27 cellular contexts compared by ENCODE assay signal in genomic region chr19:49682274-49682673, GRCh38. TPM values are rescaled to one million over a fixed set of nuclear protein-coding genes. Genes with fewer than 3 reads are reported as not detected.
DNase-seq lines count a peak whose midpoint lies in the region; ATAC-seq and TF ChIP-seq lines count a peak whose summit lies in the region.
"Had no signal": no experiment of that assay in that cellular context is flagged by ENCODE, and none has a peak within 500 bp of the region (broad histone marks: within the 10 kb centered on the region; RNA-seq: fewer than 3 reads in every experiment).

No MANE protein-coding gene starts in this region.

- WGBS in heart left ventricle, 4 donors: 84 to 95% (median 91%) methylated on average over 8 of the region's 8 CpGs

- peak overlapping the region; percentile 51 for H3K27ac Mint-ChIP-seq in activated CD4-positive, alpha-beta memory T cell treated with anti-CD3 and anti-CD28 coated beads for 36 hours
- H3K27ac Mint-ChIP-seq in stimulated activated effector memory CD8-positive, alpha-beta T cell treated with anti-CD3 and anti-CD28 coated beads, Interleukin-12 subunit alpha, Interleukin-12 subunit beta, amount 100 ng/mL, for 72 hours: no peak overlapping the region
- H3K27ac Mint-ChIP-seq: activated CD4-positive, alpha-beta T cell treated with anti-CD3 and anti-CD28 coated beads for 36 hours; activated T-helper 1 cell treated with anti-CD3 and anti-CD28 coated beads, Interleukin-12 subunit alpha, Interleukin-12 subunit beta, Interleukin-2, Interleukin-4 antibody, amounts not matched to agents 30 ng/mL and 10 ng/mL and 1 ng/mL, durations not matched to agents 14 hours and 24 hours and 36 hours; HFFc6; stimulated activated naive B cell treated with anti-CD40 and anti-IgM and Interleukin-4, amounts not matched to agents 10 μg/mL and 1 μg/mL and 100 μg/mL, for 72 hours had no signal

- H3K36me3 Mint-ChIP-seq in activated CD4-positive, alpha-beta memory T cell treated with anti-CD3 and anti-CD28 coated beads for 36 hours: peaks cover 43% of the 10 kb centered on the region
- peaks cover 94% of the 10 kb centered on the region for H3K36me3 Mint-ChIP-seq in stimulated activated effector memory CD8-positive, alpha-beta T cell treated with anti-CD3 and anti-CD28 coated beads, Interleukin-12 subunit alpha, Interleukin-12 subunit beta, amount 100 ng/mL, for 72 hours

- no peaks in the 10 kb centered on the region for H3K9me3 ChIP-seq in heart left ventricle
- H3K9me3 ChIP-seq: Peyer's patch, thoracic aorta had no signal

- H3K36me3 ChIP-seq in heart left ventricle: peaks cover 0 to 64% (median 59%) of the 10 kb centered on the region in 9 donors

- no peak for TF ChIP-seq CTCF in heart left ventricle (IDR thresholded peaks at IDR 0.05)
- TF ChIP-seq CTCF in fibroblast of mammary gland (conservative IDR thresholded peaks at IDR 0.05; ENCODE audit: control insufficient read depth, insufficient read depth, low read depth, low read length): no peak

- TF ChIP-seq POLR2A in heart left ventricle (IDR thresholded peaks at IDR 0.05): no peak

- no peaks in the 10 kb centered on the region for H3K27me3 ChIP-seq in heart left ventricle
- H3K27me3 ChIP-seq: Peyer's patch had no signal

- H3K4me3 ChIP-seq in heart left ventricle: no peak overlapping the region
- no peak overlapping the region for H3K4me3 ChIP-seq in fibroblast of mammary gland (ENCODE audit: control insufficient read depth, low read depth, low read length)
- H3K4me3 ChIP-seq: Peyer's patch, SK-N-MC, thoracic aorta had no signal

- peak; percentile 13 for DNase-seq in left ventricle myocardium superior
- no peak for DNase-seq in heart left ventricle
- no peak for DNase-seq in activated CD4-positive, alpha-beta memory T cell treated with anti-CD3 and anti-CD28 coated beads for 36 hours
- DNase-seq in fibroblast of mammary gland (ENCODE audit: low read depth): peak; percentile 66
- no peak for DNase-seq in stimulated activated effector memory CD8-positive, alpha-beta T cell treated with anti-CD3 and anti-CD28 coated beads, Interleukin-12 subunit alpha, Interleukin-12 subunit beta, amount 100 ng/mL, for 72 hours (ENCODE audit: low spot score in 2 of 2)
- no peak for DNase-seq in SK-N-DZ (ENCODE audit: low spot score)
- no peak for DNase-seq in dedifferentiated amniotic fluid mesenchymal stem cell (ENCODE audit: extremely low spot score)
- DNase-seq: activated CD4-positive, alpha-beta T cell treated with anti-CD3 and anti-CD28 coated beads for 36 hours; activated naive CD4-positive, alpha-beta T cell treated with anti-CD3 and anti-CD28 coated beads, Interleukin-2, amount 50 U/mL, for 16 hours; C1 segment of cervical spinal cord; Calu3; central memory CD4-positive, alpha-beta T cell; dermis blood vessel endothelial cell; DND-41; foreskin melanocyte; HFFc6; left cardiac atrium; NCI-H1694 treated with DMSO at 0.1 percent for 48 hours; NCI-H526 treated with DMSO at 0.1 percent for 48 hours; Peyer's patch; stimulated activated CD4-positive, alpha-beta T cell treated with anti-CD3 and anti-CD28 coated beads, Interleukin-4, amount 100 ng/mL, for 1 hour; stimulated activated naive B cell treated with anti-CD40 and anti-IgM and Interleukin-4, amounts not matched to agents 10 μg/mL and 1 μg/mL and 100 μg/mL, for 72 hours; T-helper 2 cell had no signal

- ATAC-seq in left ventricle myocardium superior (no peak), heart left ventricle (no peak), GM18517 (IDR thresholded peaks at IDR 0.05; ENCODE audit: unreplicated experiment) (no peak)
- ATAC-seq in stimulated activated effector memory CD8-positive, alpha-beta T cell treated with anti-CD3 and anti-CD28 coated beads, Interleukin-12 subunit alpha, Interleukin-12 subunit beta, amount 100 ng/mL, for 72 hours: no peak
- ATAC-seq: activated CD4-positive, alpha-beta T cell treated with anti-CD3 and anti-CD28 coated beads for 36 hours; left cardiac atrium; stimulated activated naive B cell treated with anti-CD40 and anti-IgM and Interleukin-4, amounts not matched to agents 10 μg/mL and 1 μg/mL and 100 μg/mL, for 72 hours had no signal

- peaks cover 0 to 61% (median 36%) of the 10 kb centered on the region in 12 donors for H3K4me1 ChIP-seq in heart left ventricle

- no peak overlapping the region for H3K27ac ChIP-seq in heart left ventricle
- H3K27ac ChIP-seq: Peyer's patch, SK-N-MC, thoracic aorta had no signal

- no peak overlapping the region for H3K4me3 Mint-ChIP-seq in activated CD4-positive, alpha-beta memory T cell treated with anti-CD3 and anti-CD28 coated beads for 36 hours
- peak overlapping the region; percentile 19 for H3K4me3 Mint-ChIP-seq in stimulated activated effector memory CD8-positive, alpha-beta T cell treated with anti-CD3 and anti-CD28 coated beads, Interleukin-12 subunit alpha, Interleukin-12 subunit beta, amount 100 ng/mL, for 72 hours
- H3K4me3 Mint-ChIP-seq: activated CD4-positive, alpha-beta T cell treated with anti-CD3 and anti-CD28 coated beads for 36 hours; activated T-helper 1 cell treated with anti-CD3 and anti-CD28 coated beads, Interleukin-12 subunit alpha, Interleukin-12 subunit beta, Interleukin-2, Interleukin-4 antibody, amounts not matched to agents 30 ng/mL and 10 ng/mL and 1 ng/mL, durations not matched to agents 14 hours and 24 hours and 36 hours; HFFc6; stimulated activated naive B cell treated with anti-CD40 and anti-IgM and Interleukin-4, amounts not matched to agents 10 μg/mL and 1 μg/mL and 100 μg/mL, for 72 hours had no signal

- POLR2A ChIA-PET in activated CD4-positive, alpha-beta memory T cell treated with anti-CD3 and anti-CD28 coated beads for 36 hours (lab: Charles Lee): no interaction called here

- H3K4me1 Mint-ChIP-seq in activated CD4-positive, alpha-beta memory T cell treated with anti-CD3 and anti-CD28 coated beads for 36 hours (ENCODE audit: low read depth): peaks cover 37% of the 10 kb centered on the region
- H3K4me1 Mint-ChIP-seq in stimulated activated effector memory CD8-positive, alpha-beta T cell treated with anti-CD3 and anti-CD28 coated beads, Interleukin-12 subunit alpha, Interleukin-12 subunit beta, amount 100 ng/mL, for 72 hours: peaks cover 59% of the 10 kb centered on the region

- CTCF ChIA-PET in activated CD4-positive, alpha-beta memory T cell treated with anti-CD3 and anti-CD28 coated beads for 36 hours (lab: Charles Lee): interaction anchor here (1.9 to 2.2 kb wide), 2 partner anchors 10 to 134 kb away, joined by 4 to 12 read pairs; no protein-coding TSS in a partner anchor

- intact Hi-C loops in left ventricle myocardium superior (cut with micrococcal nuclease) (no loop called here), heart left ventricle (cut with DNase I) (loop anchor here in 1 of 10 donors (10.0 kb wide), 1 partner anchor 287 kb away; no protein-coding TSS in a partner anchor)
- intact Hi-C loops in activated CD4-positive, alpha-beta memory T cell treated with anti-CD3 and anti-CD28 coated beads for 36 hours (cut with micrococcal nuclease): no loop called here

- H3K27me3 Mint-ChIP-seq in activated CD4-positive, alpha-beta memory T cell treated with anti-CD3 and anti-CD28 coated beads for 36 hours: no peaks in the 10 kb centered on the region
- H3K27me3 Mint-ChIP-seq: activated CD4-positive, alpha-beta T cell treated with anti-CD3 and anti-CD28 coated beads for 36 hours; stimulated activated naive B cell treated with anti-CD40 and anti-IgM and Interleukin-4, amounts not matched to agents 10 μg/mL and 1 μg/mL and 100 μg/mL, for 72 hours had no signal

- no peaks in the 10 kb centered on the region for H3K9me3 Mint-ChIP-seq in activated CD4-positive, alpha-beta memory T cell treated with anti-CD3 and anti-CD28 coated beads for 36 hours
- H3K9me3 Mint-ChIP-seq in stimulated activated effector memory CD8-positive, alpha-beta T cell treated with anti-CD3 and anti-CD28 coated beads, Interleukin-12 subunit alpha, Interleukin-12 subunit beta, amount 100 ng/mL, for 72 hours: no peaks in the 10 kb centered on the region
- H3K9me3 Mint-ChIP-seq: activated T-helper 1 cell treated with anti-CD3 and anti-CD28 coated beads, Interleukin-12 subunit alpha, Interleukin-12 subunit beta, Interleukin-2, Interleukin-4 antibody, amounts not matched to agents 30 ng/mL and 10 ng/mL and 1 ng/mL, durations not matched to agents 14 hours and 24 hours and 36 hours; HFFc6; stimulated activated naive B cell treated with anti-CD40 and anti-IgM and Interleukin-4, amounts not matched to agents 10 μg/mL and 1 μg/mL and 100 μg/mL, for 72 hours had no signal

RNA-seq across cellular contexts. Expression of gene PRMT1, which starts 5.2 kb away (rescaled TPM):
- total RNA-seq in left ventricle myocardium superior (130 TPM), heart left ventricle (100 to 1,000 TPM; 106 to 170 (median 124) TPM)
- polyA plus RNA-seq in heart left ventricle: 100 to 1,000 TPM; 113 to 283 TPM
- 100 to 1,000 TPM; 315 to 325 TPM for total RNA-seq in activated CD4-positive, alpha-beta memory T cell treated with anti-CD3 and anti-CD28 coated beads for 36 hours
- polyA plus RNA-seq in SK-N-DZ (2014; cell fraction: cytosol; rRNA removed): 454 and 480 TPM in 2 replicates
- polyA plus RNA-seq in SK-N-DZ (2014; cell fraction: nucleus; rRNA removed): 349 and 359 TPM in 2 replicates

RNA-seq across cellular contexts. Expression of gene ADM5, which starts 7.1 kb away (rescaled TPM):
- total RNA-seq in left ventricle myocardium superior (0.87 TPM), heart left ventricle (1 to 10 TPM in 1 of 9 donors, under 1 TPM in 7, not detected in 1; 0.14 to 1.6 (median 0.48) TPM)
- polyA plus RNA-seq in heart left ventricle: under 1 TPM; 0.58 to 0.76 TPM
- 1 to 10 TPM; 2.9 to 3.0 TPM for total RNA-seq in activated CD4-positive, alpha-beta memory T cell treated with anti-CD3 and anti-CD28 coated beads for 36 hours
- 5.0 and 5.4 TPM in 2 replicates for polyA plus RNA-seq in SK-N-DZ (2014; cell fraction: cytosol; rRNA removed)
- polyA plus RNA-seq in SK-N-DZ (2014; cell fraction: nucleus; rRNA removed): 48.1 and 54.9 TPM in 2 replicates

RNA-seq across cellular contexts. Expression of gene CPT1C, which starts 8.6 kb away (rescaled TPM):
- 3.1 TPM for total RNA-seq in left ventricle myocardium superior
- 1 to 10 TPM in 8 of 9 donors, under 1 TPM in 1; 1.00 to 6.0 (median 2.2) TPM for total RNA-seq in heart left ventricle
- 1 to 10 TPM; 3.0 to 3.1 TPM for polyA plus RNA-seq in heart left ventricle
- total RNA-seq in activated CD4-positive, alpha-beta memory T cell treated with anti-CD3 and anti-CD28 coated beads for 36 hours: 1 to 10 TPM; 1.4 to 1.6 TPM
- polyA plus RNA-seq in SK-N-DZ (2014; cell fraction: cytosol; rRNA removed): 28.3 and 32.8 TPM in 2 replicates
- 148 and 189 TPM in 2 replicates for polyA plus RNA-seq in SK-N-DZ (2014; cell fraction: nucleus; rRNA removed)

RNA-seq across cellular contexts. Expression of gene BCL2L12, which starts 16.5 kb away (rescaled TPM):
- total RNA-seq in left ventricle myocardium superior (11.5 TPM), heart left ventricle (10 to 100 TPM in 5 of 9 donors, 1 to 10 TPM in 4; 5.9 to 15.9 (median 10.0) TPM)
- 10 to 100 TPM; 14.2 to 18.6 TPM for polyA plus RNA-seq in heart left ventricle
- 10 to 100 TPM; 87.2 to 89.1 TPM for total RNA-seq in activated CD4-positive, alpha-beta memory T cell treated with anti-CD3 and anti-CD28 coated beads for 36 hours
- polyA plus RNA-seq in SK-N-DZ (2014; cell fraction: cytosol; rRNA removed): 3.4 and 4.0 TPM in 2 replicates
- polyA plus RNA-seq in SK-N-DZ (2014; cell fraction: nucleus; rRNA removed): 3.1 and 6.2 TPM in 2 replicates

RNA-seq across cellular contexts. Expression of gene IRF3, which starts 16.6 kb away (rescaled TPM):
- total RNA-seq in left ventricle myocardium superior (40.6 TPM), heart left ventricle (10 to 100 TPM; 23.1 to 55.7 (median 30.5) TPM)
- 10 to 100 TPM; 35.1 to 68.0 TPM for polyA plus RNA-seq in heart left ventricle
- total RNA-seq in activated CD4-positive, alpha-beta memory T cell treated with anti-CD3 and anti-CD28 coated beads for 36 hours: 100 to 1,000 TPM; 143 to 156 TPM
- polyA plus RNA-seq in SK-N-DZ (2014; cell fraction: cytosol; rRNA removed): 25.6 and 32.7 TPM in 2 replicates
- 30.2 and 41.0 TPM in 2 replicates for polyA plus RNA-seq in SK-N-DZ (2014; cell fraction: nucleus; rRNA removed)

Comparison
In these comparisons a context has a peak if more than half of its experiments do, and no peak if none do; other contexts are left out.
1. DNase-seq: peak in left ventricle myocardium superior (single experiment) and fibroblast of mammary gland (single experiment); none in heart left ventricle (0 of 5), activated CD4-positive, alpha-beta memory T cell treated with anti-CD3 and anti-CD28 coated beads for 36 hours (single experiment), stimulated activated effector memory CD8-positive, alpha-beta T cell treated with anti-CD3 and anti-CD28 coated beads, Interleukin-12 subunit alpha, Interleukin-12 subunit beta, amount 100 ng/mL, for 72 hours (0 of 2), SK-N-DZ (single experiment) and dedifferentiated amniotic fluid mesenchymal stem cell (single experiment).